Comparison of ENCODE assay signal across 1 cellular context in genomic region chr20:50172347-50173013, GRCh38.
TF ChIP-seq lines count a peak whose summit lies in the region.

No MANE protein-coding gene starts in this region.

TF ChIP-seq in HepG2, 621 proteins besides CTCF, POLR2A, EP300 and RAD21 (continued from another document and continues in another):
- TF ChIP-seq PLSCR1 (CRISPR knock-in tag; IDR thresholded peaks at IDR 0.05; ENCODE audit: borderline replicate concordance) (no peak), ZNF281 (CRISPR knock-in tag; IDR thresholded peaks at IDR 0.05; ENCODE audit: borderline replicate concordance) (no peak), ARNTL (CRISPR knock-in tag; IDR thresholded peaks at IDR 0.05) (0 out of 2 replicates have a peak, but pooled peaks have one; percentile 39), HNF4G (IDR thresholded peaks at IDR 0.05; ENCODE audit: borderline replicate concordance, low read depth, low read length) (0 out of 2 replicates have a peak, but pooled peaks have one; percentile 2), HNF4G (CRISPR knock-in tag; IDR thresholded peaks at IDR 0.05; ENCODE audit: borderline replicate concordance, low read depth) (peak; percentile 59; the same call in 1 of the 2 replicates), GPN1 (CRISPR knock-in tag; IDR thresholded peaks at IDR 0.05; ENCODE audit: borderline replicate concordance) (no peak; the same call in 1 of the 2 replicates), ZNF878 (CRISPR knock-in tag; IDR thresholded peaks at IDR 0.05) (peak; percentile 60; the same call in 1 of the 2 replicates), SRY (CRISPR knock-in tag; IDR thresholded peaks at IDR 0.05) (peak; percentile 98), THYN1 (CRISPR knock-in tag; IDR thresholded peaks at IDR 0.05; ENCODE audit: borderline replicate concordance, low read depth) (no peak), ATF6 (CRISPR knock-in tag; conservative IDR thresholded peaks at IDR 0.05) (no peak; the same call in 1 of the 2 replicates), ZSCAN25 (CRISPR knock-in tag; IDR thresholded peaks at IDR 0.05) (peak; percentile 74), FLYWCH1 (CRISPR knock-in tag; IDR thresholded peaks at IDR 0.05) (0 out of 2 replicates have a peak, but pooled peaks have one; percentile 80), KLF6 (CRISPR knock-in tag; IDR thresholded peaks at IDR 0.05) (peak; percentile 92), ZNF615 (CRISPR knock-in tag; IDR thresholded peaks at IDR 0.05; ENCODE audit: borderline replicate concordance) (no peak), TIGD3 (CRISPR knock-in tag; IDR thresholded peaks at IDR 0.05; ENCODE audit: borderline replicate concordance) (no peak), HNRNPL (IDR thresholded peaks at IDR 0.05; ENCODE audit: low read depth, low read length) (peak; percentile 79), KLF13 (CRISPR knock-in tag; IDR thresholded peaks at IDR 0.05) (peak; percentile 23; the same call in 1 of the 2 replicates), ZNF788 (CRISPR knock-in tag; IDR thresholded peaks at IDR 0.05; ENCODE audit: borderline replicate concordance) (peak; percentile 94), NONO (IDR thresholded peaks at IDR 0.05) (no peak), NONO (CRISPR knock-in tag; conservative IDR thresholded peaks at IDR 0.05) (peak; percentile 82), ZNF232 (CRISPR knock-in tag; IDR thresholded peaks at IDR 0.05; ENCODE audit: borderline replicate concordance) (peak; percentile 89), KIAA2018 (CRISPR knock-in tag; IDR thresholded peaks at IDR 0.05; ENCODE audit: borderline replicate concordance) (no peak), ZSCAN12 (CRISPR knock-in tag; IDR thresholded peaks at IDR 0.05) (peak; percentile 91), NFAT5 (CRISPR knock-in tag; IDR thresholded peaks at IDR 0.05) (peak; percentile 69; the same call in 1 of the 2 replicates), GMEB2 (CRISPR knock-in tag; IDR thresholded peaks at IDR 0.05; ENCODE audit: low read depth) (peak; percentile 40; the same call in 1 of the 2 replicates), ZNF891 (CRISPR knock-in tag; IDR thresholded peaks at IDR 0.05) (peak; percentile 93; the same call in 1 of the 2 replicates), KDM5A (IDR thresholded peaks at IDR 0.05; ENCODE audit: borderline replicate concordance, low read length) (peak; percentile 63; the same call in 1 of the 2 replicates), TEAD2 (CRISPR knock-in tag; IDR thresholded peaks at IDR 0.05) (no peak), ZNF841 (CRISPR knock-in tag; IDR thresholded peaks at IDR 0.05; ENCODE audit: borderline replicate concordance) (no peak), ZNF597 (CRISPR knock-in tag; IDR thresholded peaks at IDR 0.05) (no peak), HHEX (CRISPR knock-in tag; IDR thresholded peaks at IDR 0.05) (no peak), CBX5 (CRISPR knock-in tag; IDR thresholded peaks at IDR 0.05; ENCODE audit: borderline replicate concordance) (peak; percentile 87; the same call in 1 of the 2 replicates), IKZF1 (IDR thresholded peaks at IDR 0.05) (no peak), SMAD1 (CRISPR knock-in tag; IDR thresholded peaks at IDR 0.05; ENCODE audit: borderline replicate concordance, low read depth) (peak; percentile 93)
